13 cellular contexts compared by ENCODE assay signal in genomic region chr5:95391965-95392364, GRCh38. TPM values are rescaled to one million over a fixed set of nuclear protein-coding genes. Genes with fewer than 3 reads are reported as not detected.
DNase-seq lines count a peak whose midpoint lies in the region; ATAC-seq, FAIRE-seq and TF ChIP-seq lines count a peak whose summit lies in the region.
"Not testable (repeated sequence)": the region's sequence is repeated elsewhere in the genome, so short reads cannot be mapped to it uniquely, and the experiment has no call there.
"Had no signal": no experiment of that assay in that cellular context is flagged by ENCODE, and none has a peak within 500 bp of the region (broad histone marks: within the 10 kb centered on the region; RNA-seq: fewer than 3 reads in every experiment).

No MANE protein-coding gene starts in this region.

- peaks cover 17% of the 10 kb centered on the region; the same call in 2 of the 3 replicates for H3K36me3 Mint-ChIP-seq in GM23338 (ENCODE audit: low read depth)
- H3K36me3 Mint-ChIP-seq in astrocyte (ENCODE audit: low read depth, unreplicated experiment); endothelial cell (ENCODE audit: low read depth, unreplicated experiment); nephron (ENCODE audit: low read depth); neural progenitor cell; type B pancreatic cell: not testable (repeated sequence)

- not testable (repeated sequence) for H3K27ac ChIP-seq in GM23338 (ENCODE audit: low read depth); astrocyte (ENCODE audit: low read depth, low read length); neural progenitor cell
- peak overlapping the region; percentile 7; the same call in 1 of the 2 replicates for H3K27ac ChIP-seq in VCaP

- not testable (repeated sequence) for H3K27me3 Mint-ChIP-seq in GM23338 (ENCODE audit: insufficient read depth, low read depth, poor library complexity); astrocyte (ENCODE audit: low read depth, unreplicated experiment); endothelial cell (ENCODE audit: unreplicated experiment); nephron (ENCODE audit: low read depth); neural progenitor cell (ENCODE audit: insufficient read depth, low read depth); type B pancreatic cell

- H3K4me1 Mint-ChIP-seq in GM23338 (peaks cover 21% of the 10 kb centered on the region; the same call in 2 of the 3 replicates), astrocyte (ENCODE audit: low read depth, unreplicated experiment) (peaks cover 13% of the 10 kb centered on the region), endothelial cell (ENCODE audit: unreplicated experiment) (peaks cover 26% of the 10 kb centered on the region)
- H3K4me1 Mint-ChIP-seq in nephron; neural progenitor cell; type B pancreatic cell (ENCODE audit: unreplicated experiment): not testable (repeated sequence)

- H3K9me3 ChIP-seq in astrocyte (ENCODE audit: insufficient read depth, low read depth, low read length); neural progenitor cell (ENCODE audit: low read depth): not testable (repeated sequence)

- H3K36me3 ChIP-seq in GM23338 (ENCODE audit: insufficient read depth); astrocyte (ENCODE audit: insufficient read depth, low read length); neural progenitor cell: not testable (repeated sequence)

- H3K4me1 ChIP-seq in GM23338 (ENCODE audit: insufficient read depth); astrocyte (ENCODE audit: insufficient read depth, low read length); neural progenitor cell: not testable (repeated sequence)

- FAIRE-seq in astrocyte (lab: Jason Lieb, UNC), result not testable (repeated sequence)

- H3K4me3 Mint-ChIP-seq in GM23338; astrocyte (ENCODE audit: unreplicated experiment); endothelial cell (ENCODE audit: unreplicated experiment); nephron; neural progenitor cell; type B pancreatic cell: not testable (repeated sequence)

- not testable (repeated sequence) for TF ChIP-seq CTCF in GM23338 (conservative IDR thresholded peaks at IDR 0.05; ENCODE audit: low read depth in 2 of 2); VCaP (conservative IDR thresholded peaks at IDR 0.05); astrocyte (IDR thresholded peaks at IDR 0.05; ENCODE audit: insufficient read depth, low read depth, low read length); endothelial cell (IDR thresholded peaks at IDR 0.05; ENCODE audit: unreplicated experiment); nephron (IDR thresholded peaks at IDR 0.05; ENCODE audit: unreplicated experiment in 3 of 3); neural progenitor cell (IDR thresholded peaks at IDR 0.05); type B pancreatic cell (conservative IDR thresholded peaks at IDR 0.05)

- not testable (repeated sequence) for H3K9me2 ChIP-seq in GM23338 (ENCODE audit: insufficient read depth)

- peaks cover 21% of the 10 kb centered on the region; the same call in 2 of the 3 replicates for H3K9me3 Mint-ChIP-seq in GM23338
- H3K9me3 Mint-ChIP-seq in astrocyte (ENCODE audit: unreplicated experiment); endothelial cell (ENCODE audit: unreplicated experiment); nephron; neural progenitor cell; type B pancreatic cell: not testable (repeated sequence)

- not testable (repeated sequence) for H3F3A ChIP-seq in GM23338 (replicated peaks; ENCODE audit: low read depth); neural progenitor cell (ENCODE audit: low read depth)

- not testable (repeated sequence) for H3K4me2 ChIP-seq in GM23338; astrocyte (ENCODE audit: low read length); neural progenitor cell

- H3K27me3 ChIP-seq in GM23338 (ENCODE audit: insufficient read depth); astrocyte (ENCODE audit: insufficient read depth, low read length); neural progenitor cell: not testable (repeated sequence)

- H3K9ac ChIP-seq in astrocyte (ENCODE audit: low read length); neural progenitor cell: not testable (repeated sequence)

- not testable (repeated sequence) for H3K79me2 ChIP-seq in GM23338 (replicated peaks; ENCODE audit: insufficient read depth); astrocyte (ENCODE audit: insufficient read depth, low read length); neural progenitor cell (ENCODE audit: low read depth)

- ATAC-seq in GM23338, result not testable (repeated sequence)

- H3K27ac Mint-ChIP-seq in GM23338, result peak overlapping the region; percentile 99
- peak overlapping the region; percentile 96 for H3K27ac Mint-ChIP-seq in astrocyte (ENCODE audit: unreplicated experiment)
- peak overlapping the region; percentile 94 for H3K27ac Mint-ChIP-seq in endothelial cell (ENCODE audit: unreplicated experiment)
- H3K27ac Mint-ChIP-seq in nephron, result peak overlapping the region in 2 of 3 experiments; percentile 80 to 90
- peak overlapping the region; percentile 92 for H3K27ac Mint-ChIP-seq in neural progenitor cell
- H3K27ac Mint-ChIP-seq in type B pancreatic cell, result peak overlapping the region; percentile 93

- H2AFZ ChIP-seq in GM23338; astrocyte (ENCODE audit: low read depth, low read length); neural progenitor cell (replicated peaks): not testable (repeated sequence)

- not testable (repeated sequence) for H4K20me1 ChIP-seq in GM23338 (replicated peaks; ENCODE audit: insufficient read depth); astrocyte (ENCODE audit: insufficient read depth, low read length); neural progenitor cell (ENCODE audit: low read depth)

- not testable (repeated sequence) for H3K4me3 ChIP-seq in GM23338; astrocyte (ENCODE audit: insufficient read depth, low read depth, low read length); neural progenitor cell

- DNase-seq in GM23338 (ENCODE audit: low spot score); astrocyte (ENCODE audit: low read depth); endothelial cell (ENCODE audit: low spot score); neural progenitor cell (ENCODE audit: low spot score); type B pancreatic cell (ENCODE audit: extremely low spot score, unreplicated experiment): not testable (repeated sequence)

RNA-seq across cellular contexts. Expression of gene FAM81B, which starts 0.8 kb away (rescaled TPM):
- not detected in 2 replicates for total RNA-seq in GM23338 (2014; rRNA removed; shearing (Covaris generic))
- polyA plus RNA-seq in GM23338 (2016; fragmentation: Nextera tagmentation; extraction: Ambion mirVana), result 0.40 TPM in 1 of 2 replicates, not detected in the other
- 0.52 and 0.67 TPM in 2 replicates for total RNA-seq in astrocyte
- 1.2 TPM for total RNA-seq in endothelial cell (ENCODE audit: unreplicated experiment)
- not detected in 2 replicates for total RNA-seq in neural progenitor cell (ENCODE audit: low replicate concordance)
- total RNA-seq in type B pancreatic cell (ENCODE audit: low replicate concordance), result 2.4 and 12.6 TPM in 2 replicates
- total RNA-seq: A673; CD4-positive, alpha-beta memory T cell; CD8-positive, alpha-beta memory T cell had no signal
- polyA plus RNA-seq: AG04450; CD14-positive monocyte; CD4-positive, alpha-beta memory T cell; CD4-positive, CD25-positive, alpha-beta regulatory T cell; CD8-positive, alpha-beta memory T cell had no signal
